ENCODE assay signal across 11 cellular contexts in genomic region chr12:12018454-12018853, GRCh38. TPM values are rescaled to one million over a fixed set of nuclear protein-coding genes. Genes with fewer than 3 reads are reported as not detected.
DNase-seq lines count a peak whose midpoint lies in the region; ATAC-seq and TF ChIP-seq lines count a peak whose summit lies in the region.
"Had no signal": no experiment of that assay in that cellular context is flagged by ENCODE, and none has a peak within 500 bp of the region (broad histone marks: within the 10 kb centered on the region; RNA-seq: fewer than 3 reads in every experiment).

No MANE protein-coding gene starts in this region.

- H3K4me3 ChIP-seq in MG63 (no peak overlapping the region), cardiac fibroblast (replicated peaks in 1 of 2; ENCODE audit: low read depth in 2 of 2, low read length in 2 of 2) (no peak overlapping the region), tibial nerve (no peak overlapping the region), gastroesophageal sphincter (no peak overlapping the region)

- H3K9me3 ChIP-seq in MG63 (no peaks in the 10 kb centered on the region), tibial nerve (no peaks in the 10 kb centered on the region), gastroesophageal sphincter (no peaks in the 10 kb centered on the region)

- ATAC-seq in HG02763 (IDR thresholded peaks at IDR 0.05; ENCODE audit: unreplicated experiment) (no peak), gastroesophageal sphincter (no peak)

- H3K27me3 ChIP-seq in MG63 (no peaks in the 10 kb centered on the region), tibial nerve (no peaks in the 10 kb centered on the region), gastroesophageal sphincter (no peaks in the 10 kb centered on the region)

- TF ChIP-seq POLR2A in tibial nerve (IDR thresholded peaks at IDR 0.05) (no peak), gastroesophageal sphincter (IDR thresholded peaks at IDR 0.05) (no peak)

- H3K4me1 ChIP-seq in tibial nerve: peaks cover 0 to 27% (median 4%) of the 10 kb centered on the region in 4 donors
- H3K4me1 ChIP-seq in gastroesophageal sphincter: no peaks in the 10 kb centered on the region

- DNase-seq in DMS79 (lab: John Stamatoyannopoulos, UW) (peak; percentile 36), MG63 (peak; percentile 50), cardiac fibroblast (ENCODE audit: low read depth in 2 of 2) (peak; percentile 42 to 80), myocyte (ENCODE audit: low read depth) (peak; percentile 30), NCI-H146 (lab: John Stamatoyannopoulos, UW) (no peak), tibial nerve (ENCODE audit: low spot score in 2 of 2) (no peak)
- DNase-seq: activated naive CD4-positive, alpha-beta T cell treated with Interleukin-2 at 50 U/mL for 16 hours had no signal

- TF ChIP-seq CTCF in cardiac fibroblast (IDR thresholded peaks at IDR 0.05; ENCODE audit: low read depth, low read length) (no peak), tibial nerve (IDR thresholded peaks at IDR 0.05) (no peak), gastroesophageal sphincter (IDR thresholded peaks at IDR 0.05) (no peak)

- H3K27ac ChIP-seq in tibial nerve (peak overlapping the region in 2 of 4 donors; percentile 32 to 44), gastroesophageal sphincter (no peak overlapping the region)

- no peaks in the 10 kb centered on the region for H3K36me3 ChIP-seq in MG63
- H3K36me3 ChIP-seq in tibial nerve: no peaks in the 10 kb centered on the region
- no peaks in the 10 kb centered on the region for H3K36me3 ChIP-seq in gastroesophageal sphincter

- no peak for TF ChIP-seq EP300 in tibial nerve (IDR thresholded peaks at IDR 0.05)
- no peak for TF ChIP-seq EP300 in gastroesophageal sphincter (IDR thresholded peaks at IDR 0.05)

- 43 to 45% methylated on average over 8 of the region's 8 CpGs for WGBS in tibial nerve, 2 donors
- WGBS in gastroesophageal sphincter (ENCODE audit: low coverage in 1 of 2), 2 donors: 49 to 73% methylated on average over 2 to 6 of the region's 8 CpGs

RNA-seq across cellular contexts. Expression of gene BCL2L14, which starts 52.3 kb away (rescaled TPM):
- not detected in 2 replicates for total RNA-seq in MG63 (2014; rRNA removed; shearing (Covaris generic); ENCODE audit: low replicate concordance)
- total RNA-seq in myocyte (not detected in 2 replicates), tibial nerve (not detected), gastroesophageal sphincter (1 to 10 TPM in 1 of 4 donors, not detected in 3; 1.2 TPM)
- 0.19 TPM for polyA plus RNA-seq in myocyte (2012)
- total RNA-seq: endothelial cell of umbilical vein, lower leg skin had no signal
- polyA plus RNA-seq: endothelial cell of umbilical vein had no signal

Comparison
In these comparisons a context has a peak if more than half of its experiments do, and no peak if none do; other contexts are left out.
1. DNase-seq: peak in DMS79 (single experiment), MG63 (single experiment), cardiac fibroblast (2 of 2) and myocyte (single experiment); none in NCI-H146 (single experiment) and tibial nerve (0 of 2).